Comparison of ENCODE assay signal across 1 cellular context in the genomic region with DNA sequence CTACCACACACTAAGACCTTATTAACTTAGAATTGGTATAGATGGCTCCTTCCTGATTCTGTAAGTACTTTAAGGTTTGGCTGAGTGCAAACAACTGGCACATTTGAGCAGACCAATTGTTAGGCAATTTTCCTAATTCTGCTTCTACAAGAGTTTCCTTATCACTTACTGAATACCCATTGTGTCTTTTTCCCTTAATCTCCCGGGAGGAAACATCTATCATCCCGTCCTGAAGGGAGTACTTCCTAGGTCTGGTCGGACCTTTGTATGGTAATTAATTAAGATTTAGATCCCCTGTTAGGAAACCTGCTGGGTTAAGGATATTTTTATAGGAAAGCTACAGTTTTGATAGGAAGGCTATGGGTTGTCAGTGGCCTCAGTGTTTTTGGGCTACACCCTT. TPM values are rescaled to one million over a fixed set of nuclear protein-coding genes. Genes with fewer than 3 reads are reported as not detected.
"Had no signal": no experiment of that assay in that cellular context is flagged by ENCODE, and none has a peak within 500 bp of the region (broad histone marks: within the 10 kb centered on the region; RNA-seq: fewer than 3 reads in every experiment).

No MANE protein-coding gene starts in this region.

RNA-seq across cellular contexts. Expression of a gene that starts 8.2 kb away (rescaled TPM):
- total RNA-seq: SJSA1 had no signal
